In genomic region chr6:89254569-89254968, GRCh38 we compare ENCODE assay signal across 17 cellular contexts. TPM values are rescaled to one million over a fixed set of nuclear protein-coding genes. Genes with fewer than 3 reads are reported as not detected.
DNase-seq lines count a peak whose midpoint lies in the region; ATAC-seq and TF ChIP-seq lines count a peak whose summit lies in the region.
"Had no signal": no experiment of that assay in that cellular context is flagged by ENCODE, and none has a peak within 500 bp of the region (broad histone marks: within the 10 kb centered on the region; RNA-seq: fewer than 3 reads in every experiment).

No MANE protein-coding gene starts in this region.

- POLR2A ChIA-PET in HCT116 (lab: Charles Lee) = no interaction called here

- RAD21 ChIA-PET in HCT116 (lab: Charles Lee; ENCODE audit: low non-redundant PET in 1 of 2, low total read pairs in 2 of 2, uncharacterized antibody in 2 of 2, unreplicated experiment in 2 of 2) = no interaction called here

- no peak for TF ChIP-seq POLR2A in HCT116 (IDR thresholded peaks at IDR 0.05; ENCODE audit: borderline replicate concordance, extremely low read depth, insufficient read depth, insufficient read length)

- no peaks in the 10 kb centered on the region for H4K20me1 ChIP-seq in HCT116 (ENCODE audit: insufficient read depth)

- intact Hi-C loops in HCT116 (cut with micrococcal nuclease) (no loop called here), left colon (cut with DNase I, micrococcal nuclease) (no loop called here)

- ATAC-seq in HCT116 (no peak), left colon (peak; percentile 75)

- H3K9me3 ChIP-seq in HCT116 (ENCODE audit: control insufficient read depth in 1 of 2, insufficient read depth in 1 of 2, low read depth in 1 of 2, low read length in 2 of 2) (no peaks in the 10 kb centered on the region), endodermal cell (ENCODE audit: control insufficient read depth, low read length) (no peaks in the 10 kb centered on the region)
- H3K9me3 ChIP-seq: Caco-2 had no signal

- CTCF ChIA-PET in HCT116 (lab: Charles Lee) = interaction anchor here (0.9 kb wide), 1 partner anchor 13 kb away, joined by 3 read pairs; no protein-coding TSS in a partner anchor

- H3K4me1 Mint-ChIP-seq in endodermal cell = no peaks in the 10 kb centered on the region

- H3K27me3 ChIP-seq in HCT116 (ENCODE audit: insufficient read depth, low read length) (no peaks in the 10 kb centered on the region), endodermal cell (ENCODE audit: control insufficient read depth, insufficient read depth, low read length, poor library complexity, severe bottlenecking) (no peaks in the 10 kb centered on the region)

- TF ChIP-seq CTCF in HCT116 (IDR thresholded peaks at IDR 0.05 in 2 of 3, conservative IDR thresholded peaks at IDR 0.05 in 1 of 3; ENCODE audit: borderline replicate concordance in 1 of 3, insufficient read depth in 1 of 3, low read depth in 2 of 3, low read length in 2 of 3) (no peak), choroid plexus epithelial cell (conservative IDR thresholded peaks at IDR 0.05; ENCODE audit: low read depth, low read length) (no peak), endodermal cell (conservative IDR thresholded peaks at IDR 0.05) (no peak)

- H3K9me2 ChIP-seq in HCT116 (ENCODE audit: insufficient read depth) = no peaks in the 10 kb centered on the region

- no peak for TF ChIP-seq RAD21 in HCT116 (IDR thresholded peaks at IDR 0.05; ENCODE audit: low read depth)

- H3K4me3 ChIP-seq in HCT116 (replicated peaks in 1 of 2; ENCODE audit: low read depth in 1 of 2, low read length in 2 of 2) = no peak overlapping the region
- no peak overlapping the region for H3K4me3 ChIP-seq in choroid plexus epithelial cell (ENCODE audit: low read depth, low read length)
- H3K4me3 ChIP-seq in endodermal cell (ENCODE audit: low read length) = no peak overlapping the region
- H3K4me3 ChIP-seq: SK-N-MC had no signal

- no peaks in the 10 kb centered on the region for H3K4me1 ChIP-seq in HCT116 (ENCODE audit: control insufficient read depth in 1 of 2, insufficient read depth in 2 of 2, low read length in 2 of 2)
- H3K4me1 ChIP-seq in endodermal cell (ENCODE audit: control insufficient read depth, insufficient read depth, low read length) = no peaks in the 10 kb centered on the region
- H3K4me1 ChIP-seq: Caco-2 had no signal

- no TSS peak for BruUV-seq in HCT116 (replicated peaks; lab: Mats Ljungman, UMichigan)

- H3K4me3 Mint-ChIP-seq in endodermal cell = no peak overlapping the region
- H3K4me3 Mint-ChIP-seq: CD14-positive monocyte had no signal

- H2AFZ ChIP-seq in HCT116 (ENCODE audit: low read depth, low read length, poor library complexity, severe bottlenecking) = no peak overlapping the region

- no peaks in the 10 kb centered on the region for H3K36me3 ChIP-seq in HCT116 (ENCODE audit: control insufficient read depth in 1 of 2, insufficient read depth in 2 of 2, low read length in 2 of 2)
- no peaks in the 10 kb centered on the region for H3K36me3 ChIP-seq in endodermal cell (ENCODE audit: control insufficient read depth, insufficient read depth, low read length)

- H3K4me2 ChIP-seq in HCT116 (ENCODE audit: low read length) = no peak overlapping the region
- H3K4me2 ChIP-seq: KMS-11 had no signal

- peaks cover 2% of the 10 kb centered on the region for H3K27me3 Mint-ChIP-seq in endodermal cell (ENCODE audit: insufficient read depth)

- H3K27ac ChIP-seq in HCT116 (ENCODE audit: low read depth, low read length) (no peak overlapping the region), endodermal cell (ENCODE audit: low read depth, low read length) (no peak overlapping the region)
- H3K27ac ChIP-seq: HL-60, KMS-11, SK-N-MC had no signal

- H3K9ac ChIP-seq in HCT116 (ENCODE audit: low read length) (no peak overlapping the region), endodermal cell (ENCODE audit: extremely low read depth, low read length, poor library complexity, severe bottlenecking) (no peak overlapping the region)
- H3K9ac ChIP-seq: KMS-11 had no signal

- H3K27ac Mint-ChIP-seq in endodermal cell = no peak overlapping the region

- no peaks in the 10 kb centered on the region for H3K36me3 Mint-ChIP-seq in endodermal cell (ENCODE audit: low read depth)
- H3K36me3 Mint-ChIP-seq: CD14-positive monocyte had no signal

- no peak for DNase-seq in HCT116 (ENCODE audit: low read depth, low spot score)
- peak; percentile 59 for DNase-seq in NCI-H226
- DNase-seq in choroid plexus epithelial cell (ENCODE audit: low read depth) = peak; percentile 3
- DNase-seq in left colon = no peak
- DNase-seq in NCI-H2107 treated with DMSO at 0.1 percent for 48 hours (lab: John Stamatoyannopoulos, UW; ENCODE audit: unreplicated experiment) = no peak
- DNase-seq in endodermal cell = no peak
- DNase-seq in DMS153 (lab: John Stamatoyannopoulos, UW) = no peak
- DNase-seq: Caco-2; DMS53; NCI-H1436 treated with DMSO at 0.1 percent for 48 hours; NCI-H2107; NK-92 treated with Interleukin-12 subunit alpha and Interleukin-12 subunit beta, amount 100 ng/mL, for 24 hours had no signal

- H3K9me3 Mint-ChIP-seq in endodermal cell = no peaks in the 10 kb centered on the region
- H3K9me3 Mint-ChIP-seq: CD14-positive monocyte had no signal

- no peaks in the 10 kb centered on the region for H3K79me2 ChIP-seq in HCT116 (ENCODE audit: insufficient read depth, low read length)

TF ChIP-seq in HCT116, 20 proteins besides CTCF, POLR2A, EP300 and RAD21:
- TF ChIP-seq MAX (IDR thresholded peaks at IDR 0.05) = no peak
- TF ChIP-seq ZFX (IDR thresholded peaks at IDR 0.05) = no peak
- TF ChIP-seq EZH2phosphoT487 (IDR thresholded peaks at IDR 0.05; ENCODE audit: borderline replicate concordance) = no peak
- TF ChIP-seq EGR1 (IDR thresholded peaks at IDR 0.05; ENCODE audit: low read depth) = no peak
- peak; percentile 21; the same call in 1 of the 2 replicates for TF ChIP-seq FOSL1 (IDR thresholded peaks at IDR 0.05; ENCODE audit: low read depth)
- TF ChIP-seq TCF7L2 (IDR thresholded peaks at IDR 0.05; ENCODE audit: borderline replicate concordance, extremely low read depth, insufficient read depth, insufficient read length) = no peak
- TF ChIP-seq JUND (IDR thresholded peaks at IDR 0.05) = 0 out of 2 replicates have a peak, but pooled peaks have one; percentile 13
- TF ChIP-seq CBX3 (IDR thresholded peaks at IDR 0.05; ENCODE audit: low read depth) = no peak
- no peak for TF ChIP-seq SRF (IDR thresholded peaks at IDR 0.05; ENCODE audit: low read depth)
- no peak for TF ChIP-seq YY1 (IDR thresholded peaks at IDR 0.05; ENCODE audit: extremely low read depth, insufficient replicate concordance, low read depth, low read length)

RNA-seq across cellular contexts. Expression of gene GABRR1, which starts 37.4 kb away (rescaled TPM):
- total RNA-seq in HCT116 (2021; ENCODE audit: unreplicated experiment) (not detected), left colon (under 1 TPM in 1 of 2 donors, not detected in 1; 0.11 TPM), endodermal cell (under 1 TPM in 1 of 2 donors, not detected in 1; 0.46 TPM)
- polyA plus RNA-seq in HCT116 (2012) = not detected in 2 replicates
- polyA plus RNA-seq in endodermal cell (2013, experiment 1 of 2) = 0.11 TPM
- polyA plus RNA-seq in endodermal cell (2013, experiment 2 of 2) = not detected
- total RNA-seq: G401 had no signal
- polyA plus RNA-seq: CD14-positive monocyte had no signal

Comparison
In these comparisons a context has a peak if more than half of its experiments do, and no peak if none do; other contexts are left out.
1. DNase-seq: peak in NCI-H226 (single experiment) and choroid plexus epithelial cell (single experiment); none in HCT116 (single experiment), left colon (0 of 2), NCI-H2107 treated with DMSO at 0.1 percent for 48 hours (single experiment), endodermal cell (single experiment) and DMS153 (single experiment).